In genomic region chr3:102979682-102980378, GRCh38 we compare ENCODE assay signal across 10 cellular contexts.
DNase-seq lines count a peak whose midpoint lies in the region; ATAC-seq, FAIRE-seq and TF ChIP-seq lines count a peak whose summit lies in the region.
"Had no signal": no experiment of that assay in that cellular context is flagged by ENCODE, and none has a peak within 500 bp of the region (broad histone marks: within the 10 kb centered on the region; RNA-seq: fewer than 3 reads in every experiment).

No MANE protein-coding gene starts in this region.

- peak overlapping the region; percentile 66 for H3K27ac Mint-ChIP-seq in astrocyte (ENCODE audit: unreplicated experiment)
- H3K27ac Mint-ChIP-seq in naive thymus-derived CD4-positive, alpha-beta T cell, result no peak overlapping the region
- H3K27ac Mint-ChIP-seq: T-cell had no signal

- peak overlapping the region; percentile 50 for H2AFZ ChIP-seq in astrocyte (ENCODE audit: low read depth, low read length)

- H3K4me3 Mint-ChIP-seq in astrocyte (ENCODE audit: unreplicated experiment), result no peak overlapping the region
- H3K4me3 Mint-ChIP-seq in naive thymus-derived CD4-positive, alpha-beta T cell, result no peak overlapping the region
- H3K4me3 Mint-ChIP-seq: T-cell had no signal

- CTCF ChIA-PET in naive thymus-derived CD4-positive, alpha-beta T cell (lab: Charles Lee), result no interaction called here

- DNase-seq in GOT3 (lab: John Stamatoyannopoulos, UW) (peak; percentile 44), astrocyte (ENCODE audit: low read depth) (peak; percentile 99), right cardiac atrium (peak; percentile 87 to 88 (median 88)), small intestine (peak; percentile 4), cerebellar cortex (ENCODE audit: low spot score) (no peak)
- no peak for DNase-seq in naive thymus-derived CD4-positive, alpha-beta T cell
- DNase-seq: Kasumi-1, T-cell had no signal

- peaks cover 14% of the 10 kb centered on the region for H3K4me1 Mint-ChIP-seq in astrocyte (ENCODE audit: low read depth, unreplicated experiment)
- H3K4me1 Mint-ChIP-seq in naive thymus-derived CD4-positive, alpha-beta T cell, result no peaks in the 10 kb centered on the region
- H3K4me1 Mint-ChIP-seq: T-cell had no signal

- H3K4me3 ChIP-seq in astrocyte (ENCODE audit: insufficient read depth, low read depth, low read length) (no peak overlapping the region), right cardiac atrium (ENCODE audit: low read length) (no peak overlapping the region), small intestine (ENCODE audit: low read depth in 1 of 2, low read length in 2 of 2) (no peak overlapping the region)
- H3K4me3 ChIP-seq in naive thymus-derived CD4-positive, alpha-beta T cell (ENCODE audit: low read length), result no peak overlapping the region

- H3K9me3 ChIP-seq in astrocyte (ENCODE audit: insufficient read depth, low read depth, low read length) (no peaks in the 10 kb centered on the region), right cardiac atrium (ENCODE audit: control insufficient read depth, low read length) (no peaks in the 10 kb centered on the region), small intestine (ENCODE audit: control insufficient read depth, low read depth) (no peaks in the 10 kb centered on the region)
- H3K9me3 ChIP-seq in naive thymus-derived CD4-positive, alpha-beta T cell (ENCODE audit: control insufficient read depth in 2 of 3, low read length in 3 of 3), result no peaks in the 10 kb centered on the region

- WGBS in right cardiac atrium, result 26% methylated on average over 4 of the region's 4 CpGs
- WGBS in small intestine, 3 donors, result 45 to 49% (median 46%) methylated on average over 4 of the region's 4 CpGs

- no peak for TF ChIP-seq CTCF in astrocyte (IDR thresholded peaks at IDR 0.05; ENCODE audit: insufficient read depth, low read depth, low read length)

- peak overlapping the region; percentile 90 for H3K27ac ChIP-seq in astrocyte (ENCODE audit: low read depth, low read length)
- no peak overlapping the region for H3K27ac ChIP-seq in right cardiac atrium (ENCODE audit: low read length)
- H3K27ac ChIP-seq in small intestine (ENCODE audit: low read depth in 1 of 2, low read length in 1 of 2), result no peak overlapping the region
- no peak overlapping the region for H3K27ac ChIP-seq in naive thymus-derived CD4-positive, alpha-beta T cell (ENCODE audit: low read depth, low read length)

- H3K4me2 ChIP-seq in astrocyte (ENCODE audit: low read length), result peak overlapping the region; percentile 79

- peak overlapping the region; percentile 68 for H3K9ac ChIP-seq in astrocyte (ENCODE audit: low read length)

- POLR2A ChIA-PET in naive thymus-derived CD4-positive, alpha-beta T cell (lab: Charles Lee), result no interaction called here

- no peaks in the 10 kb centered on the region for H3K27me3 ChIP-seq in astrocyte (ENCODE audit: insufficient read depth, low read length)
- H3K27me3 ChIP-seq in right cardiac atrium (ENCODE audit: control insufficient read depth, insufficient read depth), result no peaks in the 10 kb centered on the region
- H3K27me3 ChIP-seq in small intestine (ENCODE audit: control insufficient read depth in 2 of 2, insufficient read depth in 2 of 2, low read length in 2 of 2), result no peaks in the 10 kb centered on the region
- H3K27me3 ChIP-seq in naive thymus-derived CD4-positive, alpha-beta T cell (ENCODE audit: control insufficient read depth in 2 of 2, insufficient read depth in 2 of 2, low read length in 2 of 2), result no peaks in the 10 kb centered on the region

- intact Hi-C loops in right cardiac atrium (cut with DNase I), result no loop called here
- intact Hi-C loops in naive thymus-derived CD4-positive, alpha-beta T cell (cut with micrococcal nuclease), result no loop called here

- no peaks in the 10 kb centered on the region for H3K9me3 Mint-ChIP-seq in astrocyte (ENCODE audit: unreplicated experiment)
- H3K9me3 Mint-ChIP-seq in naive thymus-derived CD4-positive, alpha-beta T cell, result peaks cover 0 to 12% (median 1%) of the 10 kb centered on the region in 11 donors

- H3K4me1 ChIP-seq in astrocyte (ENCODE audit: insufficient read depth, low read length) (peaks cover 18% of the 10 kb centered on the region), right cardiac atrium (ENCODE audit: control insufficient read depth, insufficient read depth, low read length) (no peaks in the 10 kb centered on the region), small intestine (ENCODE audit: control insufficient read depth in 2 of 2, insufficient read depth in 1 of 2, low read depth in 1 of 2, low read length in 1 of 2) (no peaks in the 10 kb centered on the region)
- no peaks in the 10 kb centered on the region for H3K4me1 ChIP-seq in naive thymus-derived CD4-positive, alpha-beta T cell (ENCODE audit: control insufficient read depth in 2 of 2, insufficient read depth in 2 of 2, low read length in 2 of 2)

- H3K27me3 Mint-ChIP-seq in astrocyte (ENCODE audit: low read depth, unreplicated experiment), result no peaks in the 10 kb centered on the region
- H3K27me3 Mint-ChIP-seq in naive thymus-derived CD4-positive, alpha-beta T cell, result no peaks in the 10 kb centered on the region
- H3K27me3 Mint-ChIP-seq: T-cell had no signal

- H3K79me2 ChIP-seq in astrocyte (ENCODE audit: insufficient read depth, low read length), result no peaks in the 10 kb centered on the region

- H3K36me3 Mint-ChIP-seq in astrocyte (ENCODE audit: low read depth, unreplicated experiment), result no peaks in the 10 kb centered on the region
- no peaks in the 10 kb centered on the region for H3K36me3 Mint-ChIP-seq in naive thymus-derived CD4-positive, alpha-beta T cell
- H3K36me3 Mint-ChIP-seq: T-cell had no signal

- no peaks in the 10 kb centered on the region for H3K36me3 ChIP-seq in astrocyte (ENCODE audit: insufficient read depth, low read length)
- no peaks in the 10 kb centered on the region for H3K36me3 ChIP-seq in small intestine (ENCODE audit: control insufficient read depth in 2 of 2, insufficient read depth in 2 of 2, low read length in 2 of 2)
- H3K36me3 ChIP-seq in naive thymus-derived CD4-positive, alpha-beta T cell (ENCODE audit: control insufficient read depth in 2 of 3, insufficient read depth in 3 of 3, low read length in 3 of 3), result no peaks in the 10 kb centered on the region

- H4K20me1 ChIP-seq in astrocyte (ENCODE audit: insufficient read depth, low read length), result no peaks in the 10 kb centered on the region

- peak; percentile 97 to 100 for ATAC-seq in right cardiac atrium
- ATAC-seq in naive thymus-derived CD4-positive, alpha-beta T cell, result no peak
- ATAC-seq in HG03139 (IDR thresholded peaks at IDR 0.05; ENCODE audit: unreplicated experiment), result no peak
- no peak for ATAC-seq in HG03565 (IDR thresholded peaks at IDR 0.05; ENCODE audit: unreplicated experiment)
- ATAC-seq: T-cell had no signal

- FAIRE-seq in astrocyte (lab: Jason Lieb, UNC) (peak; percentile 91), small intestine (lab: Jason Lieb, UNC) (no peak)

Comparison
In these comparisons a context has a peak if more than half of its experiments do, and no peak if none do; other contexts are left out.
1. DNase-seq: peak in GOT3 (single experiment), astrocyte (single experiment), right cardiac atrium (3 of 3) and small intestine (single experiment); none in naive thymus-derived CD4-positive, alpha-beta T cell (0 of 9) and cerebellar cortex (single experiment).
2. ATAC-seq: peak in right cardiac atrium (2 of 2); none in naive thymus-derived CD4-positive, alpha-beta T cell (single experiment), HG03139 (single experiment) and HG03565 (single experiment).